In the genomic region with DNA sequence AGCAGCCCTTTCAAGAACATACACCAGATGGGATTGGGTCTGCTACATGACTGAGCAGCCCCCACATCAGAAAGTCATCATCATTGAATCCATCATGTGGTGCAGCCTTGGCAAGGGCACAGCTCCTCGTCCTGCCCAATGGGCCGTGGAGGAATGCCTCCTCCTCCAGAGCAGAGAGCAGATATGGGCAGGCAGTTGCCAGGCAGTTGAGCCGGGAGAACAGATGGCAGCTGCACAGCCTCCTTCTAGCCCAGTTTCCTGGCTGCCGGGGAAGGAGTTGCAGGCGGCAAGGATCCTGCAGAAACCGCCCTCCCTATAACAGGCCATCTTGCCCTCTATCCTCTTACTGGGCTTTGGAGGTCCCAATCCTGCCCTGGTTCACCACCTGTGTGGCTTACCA, we compare ENCODE assay signal across 10 cellular contexts. TPM values are rescaled to one million over a fixed set of nuclear protein-coding genes. Genes with fewer than 3 reads are reported as not detected.
DNase-seq lines count a peak whose midpoint lies in the region; ATAC-seq, FAIRE-seq and TF ChIP-seq lines count a peak whose summit lies in the region.
"Had no signal": no experiment of that assay in that cellular context is flagged by ENCODE, and none has a peak within 500 bp of the region (broad histone marks: within the 10 kb centered on the region; RNA-seq: fewer than 3 reads in every experiment).

No MANE protein-coding gene starts in this region.

- H2AK5ac ChIP-seq in trophoblast cell (ENCODE audit: low read length) = peak overlapping the region; percentile 51

- H3K79me2 ChIP-seq in trophoblast cell (ENCODE audit: control insufficient read depth, insufficient read depth, low read length, poor library complexity) = no peaks in the 10 kb centered on the region

- no peaks in the 10 kb centered on the region for H3K36me3 ChIP-seq in trophoblast cell (ENCODE audit: control insufficient read depth in 1 of 2, insufficient read depth in 2 of 2, low read length in 2 of 2)

- H4K12ac ChIP-seq in trophoblast cell (ENCODE audit: low read depth, low read length) = no peak overlapping the region

- no peak overlapping the region for H2BK5ac ChIP-seq in trophoblast cell (ENCODE audit: low read depth, low read length, poor library complexity)

- peak overlapping the region; percentile 85 for H2BK12ac ChIP-seq in trophoblast cell (ENCODE audit: low read length)

- no peak overlapping the region for H4K8ac ChIP-seq in trophoblast cell (ENCODE audit: low read depth, low read length)

- no peaks in the 10 kb centered on the region for H3K9me3 ChIP-seq in trophoblast cell (ENCODE audit: insufficient read depth, low read depth, low read length)

- H3K23ac ChIP-seq in trophoblast cell (ENCODE audit: low read length) = no peak overlapping the region

- H3K18ac ChIP-seq in trophoblast cell (ENCODE audit: low read length) = peak overlapping the region; percentile 46

- WGBS in trophoblast cell (ENCODE audit: extremely low coverage, insufficient coverage, insufficient read length) = no CpG with 5 or more reads among the region's 6 CpGs

- peaks cover 6% of the 10 kb centered on the region for H3K79me1 ChIP-seq in trophoblast cell (ENCODE audit: low read length)

- no peak overlapping the region for H3K9ac ChIP-seq in trophoblast cell (ENCODE audit: low read length)

- H3K27ac ChIP-seq in epithelial cell of prostate = peak overlapping the region; percentile 26
- H3K27ac ChIP-seq in trophoblast cell (ENCODE audit: low read depth, low read length) = no peak overlapping the region

- peak overlapping the region; percentile 50 for H4K91ac ChIP-seq in trophoblast cell (ENCODE audit: low read depth, low read length)

- ATAC-seq in HG03354 (IDR thresholded peaks at IDR 0.05; ENCODE audit: poor library complexity, severe bottlenecking, unreplicated experiment) = no peak
- no peak for ATAC-seq in HG03457 (IDR thresholded peaks at IDR 0.05; ENCODE audit: unreplicated experiment)
- ATAC-seq: stimulated activated memory B cell treated with anti-CD40 and anti-IgM and Interleukin-4, amounts not matched to agents 10 μg/mL and 1 μg/mL and 100 μg/mL, for 72 hours had no signal

- TF ChIP-seq POLR2A in erythroblast (IDR thresholded peaks at IDR 0.05; ENCODE audit: low read length) = no peak

- H3K14ac ChIP-seq in trophoblast cell (ENCODE audit: low read length) = peak overlapping the region; percentile 45

- no peaks in the 10 kb centered on the region for H3K27me3 ChIP-seq in trophoblast cell (ENCODE audit: insufficient read depth, low read length)

- peak; percentile 20 for DNase-seq in Daoy (ENCODE audit: low read depth)
- peak; percentile 25 for DNase-seq in NCI-H510A treated with DMSO at 0.1 percent for 48 hours (lab: John Stamatoyannopoulos, UW)
- DNase-seq in epithelial cell of prostate (ENCODE audit: low read depth, low spot score) = no peak
- peak in 1 of 2 donors; percentile 18 for DNase-seq in trophoblast cell
- no peak for DNase-seq in erythroblast (lab: John Stamatoyannopoulos, UW)
- no peak for DNase-seq in urothelium cell line (ENCODE audit: low spot score)
- DNase-seq: activated CD8-positive, alpha-beta memory T cell treated with anti-CD3 and anti-CD28 coated beads, Interleukin-2, amount 50 U/mL, for 4 hours had no signal

- H3K4me3 ChIP-seq in trophoblast cell (ENCODE audit: low read depth, low read length) = no peak overlapping the region

- no peak overlapping the region for H3K4me2 ChIP-seq in trophoblast cell (ENCODE audit: low read length)

- H2AFZ ChIP-seq in trophoblast cell (ENCODE audit: insufficient read depth, low read length, poor library complexity) = peak overlapping the region; percentile 59

- FAIRE-seq in urothelium cell line (lab: Jason Lieb, UNC) = no peak

- no peak overlapping the region for H3K4ac ChIP-seq in trophoblast cell (ENCODE audit: low read depth, low read length)

- no peak overlapping the region for H2BK120ac ChIP-seq in trophoblast cell (ENCODE audit: insufficient read depth, low read length, poor library complexity)

- peaks cover 14 to 17% of the 10 kb centered on the region in 2 experiments for H3K4me1 ChIP-seq in trophoblast cell (ENCODE audit: control insufficient read depth in 1 of 2, insufficient read depth in 2 of 2, low read length in 2 of 2)

RNA-seq across cellular contexts. Expression of gene ZFAND3, which starts 11.9 kb away (rescaled TPM):
- 8.7 and 12.9 TPM in 2 replicates for total RNA-seq in Daoy (2014; rRNA removed; shearing (Covaris generic))
- 79.8 and 81.0 TPM in 2 replicates for polyA plus RNA-seq in trophoblast cell (2013)

Comparison
In these comparisons a context has a peak if more than half of its experiments do, and no peak if none do; other contexts are left out.
1. DNase-seq: peak in Daoy (single experiment) and NCI-H510A treated with DMSO at 0.1 percent for 48 hours (single experiment); none in epithelial cell of prostate (single experiment), erythroblast (0 of 2) and urothelium cell line (single experiment).